In genomic region chr18:58308463-58308862, GRCh38 we compare ENCODE assay signal across 22 cellular contexts.
"Had no signal": no experiment of that assay in that cellular context is flagged by ENCODE, and none has a peak within 500 bp of the region (broad histone marks: within the 10 kb centered on the region; RNA-seq: fewer than 3 reads in every experiment).

No MANE protein-coding gene starts in this region.

- H3K4me3 Mint-ChIP-seq: activated CD8-positive, alpha-beta T cell treated with anti-CD3 and anti-CD28 coated beads for 36 hours; activated T-helper 1 cell treated with anti-CD3 and anti-CD28 coated beads, Interleukin-12 subunit alpha, Interleukin-12 subunit beta, Interleukin-2, Interleukin-4 antibody, amounts not matched to agents 30 ng/mL and 10 ng/mL and 1 ng/mL, durations not matched to agents 14 hours and 24 hours and 36 hours; stimulated activated naive CD8-positive, alpha-beta T cell treated with anti-CD3 and anti-CD28 coated beads, Interleukin-15, Interleukin-2, amounts not matched to agents 100 ng/mL and 50 ng/mL, for 24 hours had no signal

- H3K4me1 ChIP-seq: ascending aorta, uterus had no signal

- H3K36me3 ChIP-seq: ascending aorta, cardiac muscle cell, thoracic aorta, uterus had no signal

- H3K27ac Mint-ChIP-seq: activated CD8-positive, alpha-beta T cell treated with anti-CD3 and anti-CD28 coated beads for 36 hours; activated T-helper 1 cell treated with anti-CD3 and anti-CD28 coated beads, Interleukin-12 subunit alpha, Interleukin-12 subunit beta, Interleukin-2, Interleukin-4 antibody, amounts not matched to agents 30 ng/mL and 10 ng/mL and 1 ng/mL, durations not matched to agents 14 hours and 24 hours and 36 hours; stimulated activated naive CD8-positive, alpha-beta T cell treated with anti-CD3 and anti-CD28 coated beads, Interleukin-15, Interleukin-2, amounts not matched to agents 100 ng/mL and 50 ng/mL, for 24 hours had no signal

- H3K27ac ChIP-seq: ascending aorta, cardiac muscle cell, thoracic aorta, uterus had no signal

- DNase-seq: activated CD4-positive, alpha-beta T cell treated with anti-CD3 and anti-CD28 coated beads for 4 hours; activated CD8-positive, alpha-beta memory T cell treated with anti-CD3 and anti-CD28 coated beads, Interleukin-2, amount 50 U/mL, for 48 hours; activated CD8-positive, alpha-beta T cell treated with anti-CD3 and anti-CD28 coated beads for 36 hours; activated naive CD4-positive, alpha-beta T cell; cortex of kidney; effector CD8-positive, alpha-beta T cell; foreskin melanocyte; left ventricle myocardium superior; midbrain; naive thymus-derived CD4-positive, alpha-beta T cell; nucleus accumbens; stimulated activated CD4-positive, alpha-beta T cell treated with anti-CD3 and anti-CD28 coated beads, Interleukin-12 subunit alpha, Interleukin-12 subunit beta, amount 100 ng/mL, for 4 hours; SW 1271; T1000; uterus had no signal

- H3K4me3 ChIP-seq: ascending aorta, cardiac muscle cell, thoracic aorta, uterus had no signal

- H3K27me3 ChIP-seq: ascending aorta, cardiac muscle cell, uterus had no signal

- H3K9me3 ChIP-seq: uterus had no signal

- ATAC-seq: activated CD8-positive, alpha-beta T cell treated with anti-CD3 and anti-CD28 coated beads for 36 hours; naive thymus-derived CD4-positive, alpha-beta T cell; sciatic nerve had no signal

- H3K27me3 Mint-ChIP-seq: activated CD8-positive, alpha-beta T cell treated with anti-CD3 and anti-CD28 coated beads for 36 hours had no signal

- FAIRE-seq: keratinocyte had no signal
